ENCODE assay signal across 9 cellular contexts in genomic region chr2:10709290-10709939, GRCh38. TPM values are rescaled to one million over a fixed set of nuclear protein-coding genes. Genes with fewer than 3 reads are reported as not detected.
DNase-seq lines count a peak whose midpoint lies in the region; ATAC-seq, FAIRE-seq and TF ChIP-seq lines count a peak whose summit lies in the region.
"Had no signal": no experiment of that assay in that cellular context is flagged by ENCODE, and none has a peak within 500 bp of the region (broad histone marks: within the 10 kb centered on the region; RNA-seq: fewer than 3 reads in every experiment).

No MANE protein-coding gene starts in this region.

- H3K36me3 ChIP-seq in testis (ENCODE audit: low read depth, missing control alignments): no peaks in the 10 kb centered on the region

- TF ChIP-seq CTCF in testis (IDR thresholded peaks at IDR 0.05): no peak

- H3K4me3 ChIP-seq in testis: no peak overlapping the region

- intact Hi-C loops in Right ventricle myocardium superior (cut with DNase I): no loop called here
- intact Hi-C loops in cardiac septum (cut with DNase I): no loop called here
- intact Hi-C loops in testis (cut with DNase I; ENCODE audit: low total_unique reads): no loop called here

- WGBS in testis, 2 donors: 40 to 60% methylated on average over 4 to 7 of the region's 7 CpGs

- no peak for FAIRE-seq in GM12892 (lab: Jason Lieb, UNC)

- H3K4me1 ChIP-seq in testis: no peaks in the 10 kb centered on the region

- H3K9me3 ChIP-seq in testis: no peaks in the 10 kb centered on the region

- no peaks in the 10 kb centered on the region for H3K27me3 ChIP-seq in testis

- TF ChIP-seq POLR2A in testis (IDR thresholded peaks at IDR 0.05) (no peak), GM12892 (IDR thresholded peaks at IDR 0.05; ENCODE audit: low read depth, low read length) (no peak)

- no peak overlapping the region for H3K27ac ChIP-seq in testis

- peak; percentile 53 for ATAC-seq in Right ventricle myocardium superior (ENCODE audit: poor library complexity)

- DNase-seq in Right ventricle myocardium superior (no peak), cardiac septum (ENCODE audit: low spot score) (no peak), NCI-H345 (lab: John Stamatoyannopoulos, UW) (peak; percentile 59), ecto neural progenitor cell (ENCODE audit: low spot score) (peak; percentile 56), testis (peak; percentile 26), HK-2 (ENCODE audit: unreplicated experiment) (no peak), dedifferentiated amniotic fluid mesenchymal stem cell (ENCODE audit: extremely low spot score) (no peak), GM12892 (ENCODE audit: insufficient read length) (no peak)
- DNase-seq: stimulated activated CD4-positive, alpha-beta T cell treated with anti-CD3 and anti-CD28 coated beads, Interleukin-15, amount 100 ng/mL, for 24 hours had no signal

RNA-seq across cellular contexts. Expression of gene ATP6V1C2, which starts 12.0 kb away (rescaled TPM):
- total RNA-seq in Right ventricle myocardium superior: 1.6 TPM
- 0.24 TPM for total RNA-seq in cardiac septum
- total RNA-seq in testis: 1 to 10 TPM; 5.9 to 6.2 TPM
- 3.6 TPM for polyA plus RNA-seq in testis (ENCODE audit: insufficient read depth, low read depth, low replicate concordance)
- polyA plus RNA-seq in GM12892 (2012; ENCODE audit: missing spikeins): 2.5 TPM

RNA-seq across cellular contexts. Expression of gene NOL10, which starts 19.6 kb away (rescaled TPM):
- total RNA-seq in Right ventricle myocardium superior (17.9 TPM), cardiac septum (18.5 TPM), testis (10 to 100 TPM; 31.3 to 35.6 TPM)
- 20.4 TPM for polyA plus RNA-seq in testis (ENCODE audit: insufficient read depth, low read depth, low replicate concordance)
- polyA plus RNA-seq in GM12892 (2012; ENCODE audit: missing spikeins): 18.3 TPM

Comparison
In these comparisons a context has a peak if more than half of its experiments do, and no peak if none do; other contexts are left out.
1. DNase-seq: peak in NCI-H345 (single experiment), ecto neural progenitor cell (single experiment) and testis (single experiment); none in Right ventricle myocardium superior (single experiment), cardiac septum (single experiment), HK-2 (single experiment), dedifferentiated amniotic fluid mesenchymal stem cell (single experiment) and GM12892 (single experiment).